ENCODE assay signal across 2 cellular contexts in the genomic region with DNA sequence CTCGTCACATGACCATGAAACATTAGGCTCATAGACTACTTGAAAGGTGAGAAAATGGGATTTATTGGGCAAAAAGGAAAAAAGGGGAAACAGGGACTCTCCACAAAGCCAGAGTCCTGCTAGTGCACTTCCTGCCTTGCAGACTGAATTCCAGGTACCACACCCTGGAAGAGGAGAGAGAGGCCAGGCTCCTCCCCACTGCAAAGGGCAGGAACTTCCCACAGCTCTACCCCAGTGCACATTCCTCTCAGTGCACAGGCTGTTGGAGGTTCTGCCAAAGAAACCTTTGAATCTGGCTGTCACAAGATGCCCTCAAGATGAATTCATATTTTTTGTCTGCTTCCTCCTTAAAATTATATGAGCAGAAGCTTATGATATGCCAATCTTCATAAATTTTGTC.
TF ChIP-seq lines count a peak whose summit lies in the region.

No MANE protein-coding gene starts in this region.

TF ChIP-seq in IMR-90, 13 proteins besides CTCF, POLR2A, EP300 and RAD21:
- TF ChIP-seq MAZ (IDR thresholded peaks at IDR 0.05; ENCODE audit: borderline replicate concordance, low read depth, low read length) (no peak), FOS (IDR thresholded peaks at IDR 0.05; ENCODE audit: low read depth, low read length) (no peak), BHLHE40 (IDR thresholded peaks at IDR 0.05; ENCODE audit: low read depth, low read length) (no peak), RFX5 (IDR thresholded peaks at IDR 0.05; ENCODE audit: low read depth, low read length) (no peak), CHD1 (IDR thresholded peaks at IDR 0.05; ENCODE audit: low read depth, low read length) (no peak), CEBPB (IDR thresholded peaks at IDR 0.05; ENCODE audit: low read depth, low read length) (no peak), ELK1 (IDR thresholded peaks at IDR 0.05; ENCODE audit: borderline replicate concordance, low read depth, low read length) (no peak), MAFK (IDR thresholded peaks at IDR 0.05; ENCODE audit: low read depth, low read length) (no peak)

TF ChIP-seq in WTC11, 78 proteins besides CTCF, POLR2A, EP300 and RAD21:
- TF ChIP-seq USF2 (CRISPR knock-in tag; IDR thresholded peaks at IDR 0.05) (peak; percentile 30; the same call in 1 of the 2 replicates), MAX (CRISPR knock-in tag; IDR thresholded peaks at IDR 0.05) (no peak)
- TF ChIP-seq, protein P1, sequence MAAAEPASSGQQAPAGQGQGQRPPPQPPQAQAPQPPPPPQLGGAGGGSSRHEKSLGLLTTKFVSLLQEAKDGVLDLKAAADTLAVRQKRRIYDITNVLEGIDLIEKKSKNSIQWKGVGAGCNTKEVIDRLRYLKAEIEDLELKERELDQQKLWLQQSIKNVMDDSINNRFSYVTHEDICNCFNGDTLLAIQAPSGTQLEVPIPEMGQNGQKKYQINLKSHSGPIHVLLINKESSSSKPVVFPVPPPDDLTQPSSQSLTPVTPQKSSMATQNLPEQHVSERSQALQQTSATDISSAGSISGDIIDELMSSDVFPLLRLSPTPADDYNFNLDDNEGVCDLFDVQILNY (CRISPR knock-in tag; IDR thresholded peaks at IDR 0.05), result no peak
